In the genomic region with DNA sequence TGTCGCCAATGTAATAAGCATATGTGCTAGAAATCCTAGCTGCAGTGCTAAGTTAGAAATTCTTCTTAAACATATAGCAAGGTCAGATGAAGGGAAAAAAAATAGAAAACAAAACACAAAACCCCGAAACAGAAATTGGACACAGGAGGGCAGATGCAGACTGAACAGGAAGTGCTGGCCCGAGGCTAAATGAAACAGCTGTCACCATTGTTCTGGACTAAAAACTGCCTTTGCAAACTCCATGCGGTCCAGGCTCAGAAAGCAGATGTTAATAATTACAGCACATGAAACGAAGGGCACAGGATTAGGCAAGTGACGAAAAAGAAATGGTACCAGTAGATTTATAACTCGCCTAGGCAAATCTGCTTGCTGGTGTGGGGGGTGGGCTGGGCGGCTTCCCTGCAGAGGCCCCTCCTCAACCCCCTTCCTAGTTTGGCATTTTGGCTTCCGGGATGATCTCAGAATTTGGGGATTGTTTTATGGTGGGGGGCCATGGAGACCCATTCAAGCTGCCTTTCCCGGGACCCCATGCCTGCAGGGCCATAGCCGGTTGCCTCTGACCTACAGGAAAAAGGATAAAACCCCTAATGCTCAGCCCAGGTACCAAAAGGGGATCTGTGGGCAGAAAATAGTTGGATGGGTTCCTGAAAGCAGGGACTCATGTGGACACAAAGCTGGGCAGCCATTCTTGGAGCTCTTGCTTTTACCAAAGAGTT, we compare ENCODE assay signal across 11 cellular contexts. TPM values are rescaled to one million over a fixed set of nuclear protein-coding genes. Genes with fewer than 3 reads are reported as not detected.
DNase-seq lines count a peak whose midpoint lies in the region; ATAC-seq and TF ChIP-seq lines count a peak whose summit lies in the region.
"Had no signal": no experiment of that assay in that cellular context is flagged by ENCODE, and none has a peak within 500 bp of the region (broad histone marks: within the 10 kb centered on the region; RNA-seq: fewer than 3 reads in every experiment).

No MANE protein-coding gene starts in this region.

- ATAC-seq in GM21528 (IDR thresholded peaks at IDR 0.05; ENCODE audit: low FRiP score, unreplicated experiment): peak; percentile 80
- no peak for ATAC-seq in naive thymus-derived CD4-positive, alpha-beta T cell
- ATAC-seq in HG03108 (IDR thresholded peaks at IDR 0.05; ENCODE audit: unreplicated experiment): no peak

- H3K9me3 ChIP-seq in naive thymus-derived CD4-positive, alpha-beta T cell (ENCODE audit: control insufficient read depth in 2 of 3, low read length in 3 of 3): no peaks in the 10 kb centered on the region

- no peaks in the 10 kb centered on the region for H3K9me3 Mint-ChIP-seq in activated CD4-positive, alpha-beta T cell treated with anti-CD3 and anti-CD28 coated beads, Interleukin-2, amount 10 ng/mL, durations not matched to agents 7 days and 5 days
- no peaks in the 10 kb centered on the region for H3K9me3 Mint-ChIP-seq in naive thymus-derived CD4-positive, alpha-beta T cell

- intact Hi-C loops in naive thymus-derived CD4-positive, alpha-beta T cell (cut with micrococcal nuclease): no loop called here

- H3K4me1 Mint-ChIP-seq in activated CD4-positive, alpha-beta T cell treated with anti-CD3 and anti-CD28 coated beads, Interleukin-2, amount 10 ng/mL, durations not matched to agents 7 days and 5 days: no peaks in the 10 kb centered on the region
- H3K4me1 Mint-ChIP-seq in naive thymus-derived CD4-positive, alpha-beta T cell: no peaks in the 10 kb centered on the region

- H3K27me3 Mint-ChIP-seq in activated CD4-positive, alpha-beta T cell treated with anti-CD3 and anti-CD28 coated beads, Interleukin-2, amount 10 ng/mL, durations not matched to agents 7 days and 5 days: peaks cover 3% of the 10 kb centered on the region
- peaks cover 2 to 25% (median 12%) of the 10 kb centered on the region in 5 donors for H3K27me3 Mint-ChIP-seq in naive thymus-derived CD4-positive, alpha-beta T cell

- no peaks in the 10 kb centered on the region for H3K4me1 ChIP-seq in naive thymus-derived CD4-positive, alpha-beta T cell (ENCODE audit: control insufficient read depth in 2 of 2, insufficient read depth in 2 of 2, low read length in 2 of 2)

- POLR2A ChIA-PET in activated CD4-positive, alpha-beta T cell treated with anti-CD3 and anti-CD28 coated beads, Interleukin-2, amount 10 ng/mL, durations not matched to agents 7 days and 5 days (lab: Charles Lee): no interaction called here
- POLR2A ChIA-PET in naive thymus-derived CD4-positive, alpha-beta T cell (lab: Charles Lee): no interaction called here

- no peak overlapping the region for H3K4me3 ChIP-seq in fibroblast of mammary gland (ENCODE audit: control insufficient read depth, low read depth, low read length)
- H3K4me3 ChIP-seq in naive thymus-derived CD4-positive, alpha-beta T cell (ENCODE audit: low read length): no peak overlapping the region

- no peaks in the 10 kb centered on the region for H3K27me3 ChIP-seq in naive thymus-derived CD4-positive, alpha-beta T cell (ENCODE audit: control insufficient read depth in 2 of 2, insufficient read depth in 2 of 2, low read length in 2 of 2)

- H3K27ac Mint-ChIP-seq in activated CD4-positive, alpha-beta T cell treated with anti-CD3 and anti-CD28 coated beads, Interleukin-2, amount 10 ng/mL, durations not matched to agents 7 days and 5 days: no peak overlapping the region
- H3K27ac Mint-ChIP-seq in naive thymus-derived CD4-positive, alpha-beta T cell: no peak overlapping the region

- H3K4me3 Mint-ChIP-seq in activated CD4-positive, alpha-beta T cell treated with anti-CD3 and anti-CD28 coated beads, Interleukin-2, amount 10 ng/mL, durations not matched to agents 7 days and 5 days: no peak overlapping the region
- H3K4me3 Mint-ChIP-seq in naive thymus-derived CD4-positive, alpha-beta T cell: no peak overlapping the region

- no peak overlapping the region for H3K27ac ChIP-seq in naive thymus-derived CD4-positive, alpha-beta T cell (ENCODE audit: low read depth, low read length)

- no peaks in the 10 kb centered on the region for H3K36me3 Mint-ChIP-seq in activated CD4-positive, alpha-beta T cell treated with anti-CD3 and anti-CD28 coated beads, Interleukin-2, amount 10 ng/mL, durations not matched to agents 7 days and 5 days (ENCODE audit: low read depth)
- no peaks in the 10 kb centered on the region for H3K36me3 Mint-ChIP-seq in naive thymus-derived CD4-positive, alpha-beta T cell

- no peak for TF ChIP-seq CTCF in fibroblast of mammary gland (conservative IDR thresholded peaks at IDR 0.05; ENCODE audit: control insufficient read depth, insufficient read depth, low read depth, low read length)

- DNase-seq in EL (peak; percentile 7), NCI-H1417 (lab: John Stamatoyannopoulos, UW) (peak in 2 of 3 experiments; percentile 66 to 90), fibroblast of mammary gland (ENCODE audit: low read depth) (peak; percentile 18), SHP77 treated with DMSO at 0.1 percent for 48 hours (lab: John Stamatoyannopoulos, UW) (no peak)
- DNase-seq in activated CD4-positive, alpha-beta T cell treated with anti-CD3 and anti-CD28 coated beads, Interleukin-2, amount 10 ng/mL, durations not matched to agents 7 days and 5 days: no peak
- no peak for DNase-seq in naive thymus-derived CD4-positive, alpha-beta T cell
- DNase-seq: activated CD4-positive, alpha-beta T cell treated with anti-CD3 and anti-CD28 coated beads, Interleukin-2, amount 50 U/mL, for 4 hours; cortex of kidney; KG1 had no signal

- CTCF ChIA-PET in activated CD4-positive, alpha-beta T cell treated with anti-CD3 and anti-CD28 coated beads, Interleukin-2, amount 10 ng/mL, durations not matched to agents 7 days and 5 days (lab: Charles Lee): no interaction called here
- CTCF ChIA-PET in naive thymus-derived CD4-positive, alpha-beta T cell (lab: Charles Lee): interaction anchor here (0.6 kb wide), 1 partner anchor 257 kb away, joined by 3 read pairs; no protein-coding TSS in a partner anchor

- no peaks in the 10 kb centered on the region for H3K36me3 ChIP-seq in naive thymus-derived CD4-positive, alpha-beta T cell (ENCODE audit: control insufficient read depth in 2 of 3, insufficient read depth in 3 of 3, low read length in 3 of 3)

RNA-seq across cellular contexts. Expression of gene EMX2, which starts 39.2 kb away (rescaled TPM):
- total RNA-seq in activated CD4-positive, alpha-beta T cell treated with anti-CD3 and anti-CD28 coated beads, Interleukin-2, amount 10 ng/mL, durations not matched to agents 7 days and 5 days: not detected
- total RNA-seq in naive thymus-derived CD4-positive, alpha-beta T cell: not detected
- not detected for polyA plus RNA-seq in naive thymus-derived CD4-positive, alpha-beta T cell

Comparison
In these comparisons a context has a peak if more than half of its experiments do, and no peak if none do; other contexts are left out.
1. DNase-seq: peak in EL (single experiment), NCI-H1417 (2 of 3) and fibroblast of mammary gland (single experiment); none in SHP77 treated with DMSO at 0.1 percent for 48 hours (single experiment), activated CD4-positive, alpha-beta T cell treated with anti-CD3 and anti-CD28 coated beads, Interleukin-2, amount 10 ng/mL, durations not matched to agents 7 days and 5 days (single experiment) and naive thymus-derived CD4-positive, alpha-beta T cell (0 of 9).